In genomic region chr19:29612801-29613595, GRCh38 we compare ENCODE assay signal across 23 cellular contexts. TPM values are rescaled to one million over a fixed set of nuclear protein-coding genes. Genes with fewer than 3 reads are reported as not detected.
A peak's percentile ranks its signal among the peaks of the same experiment; 100 is the strongest.
DNase-seq lines count a peak whose midpoint lies in the region; ATAC-seq and TF ChIP-seq lines count a peak whose summit lies in the region.
"Had no signal": no experiment of that assay in that cellular context is flagged by ENCODE, and none has a peak within 500 bp of the region (broad histone marks: within the 10 kb centered on the region; RNA-seq: fewer than 3 reads in every experiment).

No MANE protein-coding gene starts in this region.

- H3K4me3 ChIP-seq in BLaER1 (no peak overlapping the region), spleen (no peak overlapping the region), uterus (no peak overlapping the region)
- H3K4me3 ChIP-seq: A549, SJCRH30 had no signal

- WGBS in spleen, 5 donors: 91 to 96% (median 94%) methylated on average over 16 to 21 of the region's 21 CpGs

- no peaks in the 10 kb centered on the region for H3K27me3 Mint-ChIP-seq in activated naive CD8-positive, alpha-beta T cell treated with anti-CD3 and anti-CD28 coated beads, Interleukin-2, amount 50 U/mL, for 24 hours
- H3K27me3 Mint-ChIP-seq in naive B cell: no peaks in the 10 kb centered on the region
- H3K27me3 Mint-ChIP-seq: CD4-positive, CD25-positive, alpha-beta regulatory T cell had no signal

- H4K20me1 ChIP-seq in BLaER1: no peaks in the 10 kb centered on the region

- no peak for TF ChIP-seq POLR2A in spleen (IDR thresholded peaks at IDR 0.05)
- TF ChIP-seq POLR2A in uterus (IDR thresholded peaks at IDR 0.05): no peak

- intact Hi-C loops in spleen (cut with DNase I; ENCODE audit: low total_unique reads): loop anchor here (10.0 kb wide), 1 partner anchor 52 kb away; the partner anchor contains the start of gene PLEKHF1
- intact Hi-C loops in uterus (cut with DNase I; ENCODE audit: low total_unique reads): loop anchor here (5.0 kb wide), 1 partner anchor 104 kb away; the partner anchor contains the start of gene C19orf12

- no peaks in the 10 kb centered on the region for H3K9me3 ChIP-seq in BLaER1
- H3K9me3 ChIP-seq in spleen: no peaks in the 10 kb centered on the region
- no peaks in the 10 kb centered on the region for H3K9me3 ChIP-seq in uterus
- H3K9me3 ChIP-seq: A549, BE2C, SJCRH30 had no signal

- ATAC-seq in activated naive CD8-positive, alpha-beta T cell treated with anti-CD3 and anti-CD28 coated beads, Interleukin-2, amount 50 U/mL, for 24 hours: no peak
- ATAC-seq in naive B cell (ENCODE audit: low read depth in 2 of 2): no peak
- ATAC-seq in HG03097 (IDR thresholded peaks at IDR 0.05; ENCODE audit: low FRiP score, unreplicated experiment): no peak
- no peak for ATAC-seq in HG02840 (IDR thresholded peaks at IDR 0.05; ENCODE audit: low FRiP score, unreplicated experiment)
- ATAC-seq: A549, Panc1 had no signal

- H3K9ac ChIP-seq in BLaER1: 0 out of 2 replicates have a peak overlapping the region, but pooled peaks have one; percentile 50

- H3K4me1 ChIP-seq in BLaER1: peaks cover 66% of the 10 kb centered on the region
- H3K4me1 ChIP-seq in spleen: peaks cover 0 to 26% (median 13%) of the 10 kb centered on the region in 6 donors
- peaks cover 0 to 5% of the 10 kb centered on the region in 2 donors for H3K4me1 ChIP-seq in uterus
- H3K4me1 ChIP-seq: A549, BE2C, SJCRH30 had no signal

- no peak for DNase-seq in activated naive CD8-positive, alpha-beta T cell treated with anti-CD3 and anti-CD28 coated beads, Interleukin-2, amount 50 U/mL, for 24 hours
- DNase-seq in naive B cell (no peak), spleen (peak; percentile 66), uterus (no peak)
- DNase-seq in central memory CD4-positive, alpha-beta T cell: no peak
- DNase-seq: BE2C; CD4-positive, CD25-positive, alpha-beta regulatory T cell; EL; GF-D8; KG1; NCI-H1092; NCI-H1436 treated with DMSO at 0.1 percent for 48 hours; NCI-H1930; NCI-H226; NCI-H510A treated with DMSO at 0.1 percent for 48 hours; NCI-H774; NK-92 treated with Interleukin-12 subunit alpha and Interleukin-12 subunit beta, amount 100 ng/mL, for 24 hours; SJCRH30 had no signal

- H3K36me3 Mint-ChIP-seq in activated naive CD8-positive, alpha-beta T cell treated with anti-CD3 and anti-CD28 coated beads, Interleukin-2, amount 50 U/mL, for 24 hours (ENCODE audit: low read depth): peaks cover 44% of the 10 kb centered on the region
- H3K36me3 Mint-ChIP-seq in naive B cell: peaks cover 11 to 31% of the 10 kb centered on the region in 2 donors

- peaks cover 19% of the 10 kb centered on the region for H3K4me1 Mint-ChIP-seq in activated naive CD8-positive, alpha-beta T cell treated with anti-CD3 and anti-CD28 coated beads, Interleukin-2, amount 50 U/mL, for 24 hours
- peaks cover 18 to 33% (median 23%) of the 10 kb centered on the region in 3 donors for H3K4me1 Mint-ChIP-seq in naive B cell

- H3K27ac ChIP-seq in BLaER1 (no peak overlapping the region), spleen (no peak overlapping the region), uterus (no peak overlapping the region)
- H3K27ac ChIP-seq: A549, SJCRH30 had no signal

- H3K9me3 Mint-ChIP-seq in activated naive CD8-positive, alpha-beta T cell treated with anti-CD3 and anti-CD28 coated beads, Interleukin-2, amount 50 U/mL, for 24 hours: no peaks in the 10 kb centered on the region
- H3K9me3 Mint-ChIP-seq in naive B cell: no peaks in the 10 kb centered on the region
- H3K9me3 Mint-ChIP-seq: CD4-positive, CD25-positive, alpha-beta regulatory T cell had no signal

- H3K4me3 Mint-ChIP-seq in activated naive CD8-positive, alpha-beta T cell treated with anti-CD3 and anti-CD28 coated beads, Interleukin-2, amount 50 U/mL, for 24 hours: no peak overlapping the region
- peak overlapping the region in 4 of 8 donors; percentile 12 to 65 (median 47) for H3K4me3 Mint-ChIP-seq in naive B cell
- H3K4me3 Mint-ChIP-seq: CD4-positive, CD25-positive, alpha-beta regulatory T cell had no signal

- no peaks in the 10 kb centered on the region for H3K27me3 ChIP-seq in BLaER1
- no peaks in the 10 kb centered on the region for H3K27me3 ChIP-seq in spleen (replicated peaks in 1 of 7)
- H3K27me3 ChIP-seq in uterus: no peaks in the 10 kb centered on the region
- H3K27me3 ChIP-seq: BE2C, SJCRH30 had no signal

- H3K36me3 ChIP-seq in BLaER1 (peaks cover 80% of the 10 kb centered on the region), spleen (peaks cover 11 to 91% (median 76%) of the 10 kb centered on the region in 6 donors), uterus (no peaks in the 10 kb centered on the region)

- peak overlapping the region; percentile 31 for H3K27ac Mint-ChIP-seq in activated naive CD8-positive, alpha-beta T cell treated with anti-CD3 and anti-CD28 coated beads, Interleukin-2, amount 50 U/mL, for 24 hours
- peak overlapping the region; percentile 57 to 99 (median 98) for H3K27ac Mint-ChIP-seq in naive B cell

- TF ChIP-seq CTCF in spleen (IDR thresholded peaks at IDR 0.05 in 8 of 11, conservative IDR thresholded peaks at IDR 0.05 in 3 of 11): no peak
- no peak for TF ChIP-seq CTCF in uterus (IDR thresholded peaks at IDR 0.05)

- peak overlapping the region; percentile 78; the same call in 1 of the 2 replicates for H3K4me2 ChIP-seq in BLaER1
- H3K4me2 ChIP-seq: A549 had no signal

RNA-seq across cellular contexts. Expression of gene POP4, which starts 6.9 kb away (rescaled TPM):
- polyA plus RNA-seq in naive B cell (ENCODE audit: low read depth in 6 of 6) (100 to 1,000 TPM; 106 to 154 (median 137) TPM), spleen (10 to 100 TPM; 54.5 to 69.1 (median 68.8) TPM)
- total RNA-seq in spleen (10 to 100 TPM; 49.3 to 73.1 (median 60.7) TPM), uterus (10 to 100 TPM; 10.3 to 54.0 (median 36.4) TPM)

RNA-seq across cellular contexts. Expression of gene PLEKHF1, which starts 52.3 kb away (rescaled TPM):
- polyA plus RNA-seq in naive B cell (ENCODE audit: low read depth in 6 of 6) (1 to 10 TPM; 1.9 to 5.8 (median 2.7) TPM), spleen (10 to 100 TPM in 2 of 3 donors, 1 to 10 TPM in 1; 9.7 to 18.6 (median 10.7) TPM)
- total RNA-seq in spleen (10 to 100 TPM; 12.4 to 28.0 (median 18.5) TPM), uterus (10 to 100 TPM in 3 of 4 donors, 1 to 10 TPM in 1; 7.4 to 35.9 (median 19.7) TPM)
